In the genomic region with DNA sequence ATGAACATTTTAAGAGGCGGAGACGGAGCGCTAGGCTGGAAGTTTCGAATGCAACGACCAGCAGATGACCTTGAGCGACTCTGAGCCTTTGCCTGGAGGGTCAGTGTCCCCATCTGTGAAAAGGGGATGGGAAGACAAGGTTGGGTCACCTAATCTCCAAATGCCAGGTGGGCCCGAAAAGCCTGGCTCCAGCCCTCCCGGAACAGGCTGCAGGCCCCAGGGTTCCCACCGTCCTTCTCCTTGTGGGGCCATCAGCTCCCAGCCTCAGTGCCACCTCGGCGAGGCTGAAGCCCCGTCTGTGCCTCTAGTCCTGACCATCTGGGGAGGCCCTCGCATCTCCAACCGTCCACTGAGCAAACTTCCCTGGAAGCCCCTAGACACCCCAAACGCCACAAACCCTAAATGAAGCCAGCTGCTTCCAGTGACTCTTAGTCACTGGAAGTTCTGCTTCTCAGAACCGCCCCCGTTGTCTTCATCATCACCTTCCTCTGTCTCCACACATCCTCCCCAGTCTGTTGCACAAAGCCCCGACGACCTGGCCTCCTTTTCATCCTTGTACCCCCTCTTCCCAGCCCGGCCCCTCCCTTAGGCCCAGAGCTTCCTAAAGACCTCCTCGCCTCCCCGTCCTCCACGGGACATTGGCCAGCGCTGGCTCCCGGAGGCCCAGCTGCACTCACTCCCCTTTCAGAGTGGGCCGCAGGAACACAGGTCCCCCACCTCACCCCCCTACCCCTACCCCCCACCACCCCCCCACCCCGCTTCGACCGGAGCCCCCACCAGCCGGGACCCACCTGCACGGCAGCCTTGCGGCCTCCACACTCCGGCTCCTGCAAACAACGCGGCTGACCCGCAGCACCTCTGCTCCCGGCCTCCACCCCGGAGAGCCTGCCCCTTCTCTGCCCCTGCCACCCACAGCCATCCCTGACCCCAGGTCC, we compare ENCODE assay signal across 8 cellular contexts. TPM values are rescaled to one million over a fixed set of nuclear protein-coding genes. Genes with fewer than 3 reads are reported as not detected.
A peak's percentile ranks its signal among the peaks of the same experiment; 100 is the strongest.
DNase-seq lines count a peak whose midpoint lies in the region; ATAC-seq, FAIRE-seq and TF ChIP-seq lines count a peak whose summit lies in the region.

No MANE protein-coding gene starts in this region.

- H3K9ac ChIP-seq in endodermal cell (ENCODE audit: extremely low read depth, low read length, poor library complexity, severe bottlenecking) = no peak overlapping the region

- peaks cover 2% of the 10 kb centered on the region for H3K36me3 Mint-ChIP-seq in endodermal cell (ENCODE audit: low read depth)
- H3K36me3 Mint-ChIP-seq in natural killer cell treated with Interleukin-12 subunit alpha and Interleukin-12 subunit beta and Interleukin-15 and Interleukin-18, amount 100 ng/mL, for 72 hours = no peaks in the 10 kb centered on the region

- H3K9me3 ChIP-seq in endodermal cell (ENCODE audit: control insufficient read depth, low read length) = no peaks in the 10 kb centered on the region

- 77 to 79% methylated on average over 25 to 32 of the region's 38 CpGs for WGBS in endodermal cell (ENCODE audit: insufficient coverage in 1 of 2, insufficient read length in 1 of 2), 2 experiments

- H3K9me3 Mint-ChIP-seq in endodermal cell = no peaks in the 10 kb centered on the region
- no peaks in the 10 kb centered on the region for H3K9me3 Mint-ChIP-seq in natural killer cell treated with Interleukin-12 subunit alpha and Interleukin-12 subunit beta and Interleukin-15 and Interleukin-18, amount 100 ng/mL, for 72 hours

- peaks cover 15% of the 10 kb centered on the region for H3K27me3 Mint-ChIP-seq in endodermal cell (ENCODE audit: insufficient read depth)
- peaks cover 47 to 58% of the 10 kb centered on the region in 2 donors for H3K27me3 Mint-ChIP-seq in natural killer cell treated with Interleukin-12 subunit alpha and Interleukin-12 subunit beta and Interleukin-15 and Interleukin-18, amount 100 ng/mL, for 72 hours

- DNase-seq in Right ventricle myocardium inferior (ENCODE audit: missing footprints) (no peak), cardiac septum (ENCODE audit: low spot score) (no peak), endodermal cell (no peak), cerebellar cortex (ENCODE audit: low spot score) (no peak), HK-2 (ENCODE audit: unreplicated experiment) (no peak), GM19239 (ENCODE audit: insufficient read length, low spot score) (no peak)
- no peak for DNase-seq in natural killer cell treated with Interleukin-12 subunit alpha and Interleukin-12 subunit beta and Interleukin-15 and Interleukin-18, amount 100 ng/mL, for 72 hours (ENCODE audit: low spot score)

- no peaks in the 10 kb centered on the region for H3K27me3 ChIP-seq in endodermal cell (ENCODE audit: control insufficient read depth, insufficient read depth, low read length, poor library complexity, severe bottlenecking)

- peak overlapping the region; percentile 76 for H3K4me3 ChIP-seq in endodermal cell (ENCODE audit: low read length)

- peak overlapping the region; percentile 79 for H3K27ac ChIP-seq in endodermal cell (ENCODE audit: low read depth, low read length)

- peaks cover 31% of the 10 kb centered on the region for H3K4me1 Mint-ChIP-seq in endodermal cell
- H3K4me1 Mint-ChIP-seq in natural killer cell treated with Interleukin-12 subunit alpha and Interleukin-12 subunit beta and Interleukin-15 and Interleukin-18, amount 100 ng/mL, for 72 hours (ENCODE audit: low read depth in 2 of 2) = peaks cover 0 to 7% of the 10 kb centered on the region in 2 donors

- ATAC-seq in Right ventricle myocardium inferior (peak; percentile 8), HG03025 (IDR thresholded peaks at IDR 0.05; ENCODE audit: low FRiP score, unreplicated experiment) (no peak)
- no peak for ATAC-seq in natural killer cell treated with Interleukin-12 subunit alpha and Interleukin-12 subunit beta and Interleukin-15 and Interleukin-18, amount 100 ng/mL, for 72 hours

- intact Hi-C loops in Right ventricle myocardium inferior (cut with DNase I) (loop anchor here (5.0 kb wide), 1 partner anchor 97 kb away; no protein-coding TSS in a partner anchor), cardiac septum (cut with DNase I) (no loop called here)

- peak overlapping the region; percentile 88 for H3K27ac Mint-ChIP-seq in endodermal cell
- H3K27ac Mint-ChIP-seq in natural killer cell treated with Interleukin-12 subunit alpha and Interleukin-12 subunit beta and Interleukin-15 and Interleukin-18, amount 100 ng/mL, for 72 hours = no peak overlapping the region

- no peak for FAIRE-seq in GM19239 (lab: Jason Lieb, UNC)

- H3K4me1 ChIP-seq in endodermal cell (ENCODE audit: control insufficient read depth, insufficient read depth, low read length) = peaks cover 13% of the 10 kb centered on the region

- no peaks in the 10 kb centered on the region for H3K36me3 ChIP-seq in endodermal cell (ENCODE audit: control insufficient read depth, insufficient read depth, low read length)

- TF ChIP-seq CTCF in endodermal cell (conservative IDR thresholded peaks at IDR 0.05) = no peak

- peak overlapping the region; percentile 66 for H3K4me3 Mint-ChIP-seq in endodermal cell
- H3K4me3 Mint-ChIP-seq in natural killer cell treated with Interleukin-12 subunit alpha and Interleukin-12 subunit beta and Interleukin-15 and Interleukin-18, amount 100 ng/mL, for 72 hours = peak overlapping the region; percentile 65

RNA-seq across cellular contexts. Expression of a gene that starts 1.0 kb away (rescaled TPM):
- total RNA-seq in Right ventricle myocardium inferior (28.3 TPM), cardiac septum (28.8 TPM), endodermal cell (10 to 100 TPM; 13.0 to 13.7 TPM)
- 13.5 TPM for polyA plus RNA-seq in endodermal cell (2013, experiment 1 of 2)
- 13.2 TPM for polyA plus RNA-seq in endodermal cell (2013, experiment 2 of 2)
- under 1 TPM; 0.57 to 0.98 TPM for total RNA-seq in natural killer cell treated with Interleukin-12 subunit alpha and Interleukin-12 subunit beta and Interleukin-15 and Interleukin-18, amount 100 ng/mL, for 72 hours

Comparison
In these comparisons a context has a peak if more than half of its experiments do, and no peak if none do; other contexts are left out.
1. RNA of a gene that starts 1.0 kb away (total RNA-seq): 28.8 TPM in cardiac septum (single experiment), 28.3 TPM in Right ventricle myocardium inferior (single experiment) and 13.0 to 13.7 TPM in endodermal cell; 0.57 to 0.98 TPM in natural killer cell treated with Interleukin-12 subunit alpha and Interleukin-12 subunit beta and Interleukin-15 and Interleukin-18, amount 100 ng/mL, for 72 hours; every median in the first group is over 4 times any median in the second.